ENCODE assay signal across 22 cellular contexts in the genomic region with DNA sequence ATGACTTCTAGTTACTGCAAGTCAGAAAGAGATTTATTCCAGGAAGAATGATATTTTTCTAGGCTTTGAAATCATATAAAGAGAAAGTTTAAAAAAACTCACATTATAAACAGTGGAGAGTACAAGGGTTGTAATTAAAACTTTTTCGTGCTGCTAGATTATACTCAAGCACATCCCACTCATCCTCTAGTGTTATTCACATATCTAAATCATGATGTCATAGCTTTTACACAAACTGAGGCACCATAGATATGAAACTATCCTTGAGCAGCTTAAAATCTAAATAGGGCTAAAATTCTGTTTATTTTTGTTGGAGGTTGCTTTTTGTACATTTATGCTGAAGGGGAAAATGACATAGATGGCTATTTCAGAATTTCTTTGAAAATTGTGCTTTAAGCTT. TPM values are rescaled to one million over a fixed set of nuclear protein-coding genes. Genes with fewer than 3 reads are reported as not detected.
A peak's percentile ranks its signal among the peaks of the same experiment; 100 is the strongest.
DNase-seq lines count a peak whose midpoint lies in the region; ATAC-seq, FAIRE-seq and TF ChIP-seq lines count a peak whose summit lies in the region.
"Had no signal": no experiment of that assay in that cellular context is flagged by ENCODE, and none has a peak within 500 bp of the region (broad histone marks: within the 10 kb centered on the region; RNA-seq: fewer than 3 reads in every experiment).

No MANE protein-coding gene starts in this region.

- H3K27ac ChIP-seq in mesenchymal stem cell (ENCODE audit: low read length, poor library complexity, severe bottlenecking) (no peak overlapping the region), stomach (no peak overlapping the region)
- H3K27ac ChIP-seq: A549, BLaER1 had no signal

- no peak for TF ChIP-seq EP300 in stomach (IDR thresholded peaks at IDR 0.05)

- H3K36me3 ChIP-seq in adipocyte (ENCODE audit: control insufficient read depth, insufficient read depth, low read length, severe bottlenecking) (peaks cover 71% of the 10 kb centered on the region), mesenchymal stem cell (ENCODE audit: control insufficient read depth in 1 of 2, insufficient read depth in 2 of 2, low read depth in 1 of 2, low read length in 2 of 2) (peaks cover 17 to 93% of the 10 kb centered on the region in 2 experiments), stomach (peaks cover 23 to 88% (median 80%) of the 10 kb centered on the region in 4 donors)

- H3K79me1 ChIP-seq in mesenchymal stem cell (replicated peaks; ENCODE audit: low read length, poor library complexity, severe bottlenecking): peaks cover 22% of the 10 kb centered on the region

- H3K18ac ChIP-seq in mesenchymal stem cell (ENCODE audit: low read depth in 1 of 2, low read length in 2 of 2): no peak overlapping the region

- TF ChIP-seq CTCF in D721Med (IDR thresholded peaks at IDR 0.05; ENCODE audit: insufficient read depth, missing control alignments) (no peak), stomach (IDR thresholded peaks at IDR 0.05) (no peak)

- H3K27me3 ChIP-seq in adipocyte (replicated peaks; ENCODE audit: control insufficient read depth, insufficient read depth, low read length) (no peaks in the 10 kb centered on the region), mesenchymal stem cell (ENCODE audit: control insufficient read depth in 1 of 2, insufficient read depth in 1 of 2, low read length in 2 of 2) (no peaks in the 10 kb centered on the region), stomach (no peaks in the 10 kb centered on the region)
- H3K27me3 ChIP-seq: BLaER1 had no signal

- no peak overlapping the region for H3K4ac ChIP-seq in mesenchymal stem cell (ENCODE audit: low read depth in 1 of 2, low read length in 2 of 2)

- H2AK5ac ChIP-seq in mesenchymal stem cell (ENCODE audit: low read length, severe bottlenecking): no peak overlapping the region

- no peak for ATAC-seq in GM21786 (IDR thresholded peaks at IDR 0.05; ENCODE audit: unreplicated experiment)
- ATAC-seq: A549, GM23338, HCT116 had no signal

- peaks cover 9% of the 10 kb centered on the region for H3K4me1 ChIP-seq in adipocyte (ENCODE audit: control insufficient read depth, insufficient read depth, low read length)
- H3K4me1 ChIP-seq in mesenchymal stem cell (ENCODE audit: control insufficient read depth, insufficient read depth, low read depth, low read length): no peaks in the 10 kb centered on the region
- H3K4me1 ChIP-seq in stomach: peaks cover 0 to 9% (median 0%) of the 10 kb centered on the region in 4 donors
- H3K4me1 ChIP-seq: A549, BLaER1 had no signal

- FAIRE-seq in D721Med (lab: Jason Lieb, UNC) (peak; percentile 38), GM12892 (lab: Jason Lieb, UNC) (peak; percentile 50), RCC 7860 (lab: Jason Lieb, UNC) (no peak)
- FAIRE-seq: A549 had no signal

- no peak overlapping the region for H3K4me3 ChIP-seq in adipocyte (ENCODE audit: low read length)
- no peak overlapping the region for H3K4me3 ChIP-seq in mesenchymal stem cell (ENCODE audit: insufficient read depth in 1 of 2, low read depth in 1 of 2, low read length in 2 of 2)
- H3K4me3 ChIP-seq in stomach: no peak overlapping the region
- H3K4me3 ChIP-seq: A549, BLaER1, GM23338 had no signal

- no peak for DNase-seq in D721Med (ENCODE audit: insufficient read length, low spot score)
- DNase-seq in GM12892 (ENCODE audit: insufficient read length): no peak
- peak; percentile 49 for DNase-seq in adipocyte (ENCODE audit: low read depth)
- peak; percentile 22 for DNase-seq in mesenchymal stem cell
- no peak for DNase-seq in islet precursor cell
- no peak for DNase-seq in RCC 7860 (ENCODE audit: low spot score)
- no peak for DNase-seq in stomach
- DNase-seq: CD4-positive, alpha-beta memory T cell; KG1; NCI-H1105 treated with DMSO at 0.1 percent for 48 hours; NCI-H1694 treated with DMSO at 0.1 percent for 48 hours; NCI-H2107; NCI-H524; NCI-H82; RPMI8226; SHP77 treated with DMSO at 0.1 percent for 48 hours; SK-N-SH had no signal

- intact Hi-C loops in stomach (cut with DNase I; ENCODE audit: low total_unique reads): no loop called here

- no peak overlapping the region for H2BK12ac ChIP-seq in mesenchymal stem cell (ENCODE audit: low read length in 2 of 2)

- H3K9ac ChIP-seq in adipocyte (ENCODE audit: low read length) (no peak overlapping the region), mesenchymal stem cell (ENCODE audit: low read length) (peak overlapping the region; percentile 17)
- H3K9ac ChIP-seq: BLaER1, SK-N-SH had no signal

- H2BK15ac ChIP-seq in mesenchymal stem cell (ENCODE audit: low read depth, poor library complexity, severe bottlenecking): no peak overlapping the region

- H3K9me3 ChIP-seq in adipocyte (ENCODE audit: control insufficient read depth, low read length) (no peaks in the 10 kb centered on the region), mesenchymal stem cell (ENCODE audit: control insufficient read depth, low read length) (no peaks in the 10 kb centered on the region), stomach (no peaks in the 10 kb centered on the region)
- H3K9me3 ChIP-seq: A549, BLaER1, SK-N-SH had no signal

- H3K23ac ChIP-seq in mesenchymal stem cell (ENCODE audit: low read length in 2 of 2): no peak overlapping the region

- no peak overlapping the region for H3K14ac ChIP-seq in mesenchymal stem cell (ENCODE audit: low read length in 2 of 2)

- no CpG with 5 or more reads among the region's 1 CpG for WGBS in mesenchymal stem cell
- WGBS in stomach, 5 donors: 74 to 91% (median 84%) methylated on average over 1 of the region's 1 CpG

- no peak overlapping the region for H2AFZ ChIP-seq in mesenchymal stem cell (ENCODE audit: low read depth, low read length)
- H2AFZ ChIP-seq: GM23338 had no signal

- TF ChIP-seq POLR2A in GM12892 (IDR thresholded peaks at IDR 0.05; ENCODE audit: low read depth, low read length) (no peak), stomach (IDR thresholded peaks at IDR 0.05) (no peak)

- H2BK5ac ChIP-seq in mesenchymal stem cell (ENCODE audit: low read depth, low read length, poor library complexity, severe bottlenecking): no peak overlapping the region

- H2BK120ac ChIP-seq in mesenchymal stem cell (ENCODE audit: low read depth, low read length): no peak overlapping the region

- H4K8ac ChIP-seq in mesenchymal stem cell (ENCODE audit: low read length): no peak overlapping the region

- H3K4me2 ChIP-seq in mesenchymal stem cell (ENCODE audit: low read length, poor library complexity, severe bottlenecking): no peak overlapping the region
- H3K4me2 ChIP-seq: A549, BLaER1, GM23338, SK-N-SH had no signal

- no peak overlapping the region for H4K91ac ChIP-seq in mesenchymal stem cell (ENCODE audit: low read length)

RNA-seq across cellular contexts. Expression of a gene that starts 30.0 kb away (rescaled TPM):
- polyA plus RNA-seq in GM12892 (2012; ENCODE audit: missing spikeins): 48.6 TPM
- 23.4 TPM for polyA plus RNA-seq in mesenchymal stem cell (2013, experiment 1 of 2)
- 24.4 TPM for polyA plus RNA-seq in mesenchymal stem cell (2013, experiment 2 of 2)
- total RNA-seq in stomach: 100 to 1,000 TPM in 2 of 5 donors, 10 to 100 TPM in 3; 13.9 to 306 (median 74.9) TPM
- polyA plus RNA-seq in stomach: 10 to 100 TPM; 10.0 to 20.4 (median 13.0) TPM

RNA-seq across cellular contexts. Expression of a gene that starts 47.4 kb away (rescaled TPM):
- polyA plus RNA-seq in GM12892 (2012; ENCODE audit: missing spikeins): 0.11 TPM
- polyA plus RNA-seq in mesenchymal stem cell (2013, experiment 1 of 2): 0.40 TPM
- 0.36 TPM for polyA plus RNA-seq in mesenchymal stem cell (2013, experiment 2 of 2)
- total RNA-seq in stomach: 10 to 100 TPM in 2 of 5 donors, 1 to 10 TPM in 2, under 1 TPM in 1; under 0.01 to 13.8 (median 6.4) TPM
- 1 to 10 TPM; 1.0 to 5.3 (median 1.1) TPM for polyA plus RNA-seq in stomach

Comparison
In these comparisons a context has a peak if more than half of its experiments do, and no peak if none do; other contexts are left out.
1. DNase-seq: peak in adipocyte (single experiment) and mesenchymal stem cell (single experiment); none in D721Med (single experiment), GM12892 (single experiment), islet precursor cell (single experiment), RCC 7860 (single experiment) and stomach (single experiment).